Comparison of ENCODE assay signal across 31 cellular contexts in the genomic region with DNA sequence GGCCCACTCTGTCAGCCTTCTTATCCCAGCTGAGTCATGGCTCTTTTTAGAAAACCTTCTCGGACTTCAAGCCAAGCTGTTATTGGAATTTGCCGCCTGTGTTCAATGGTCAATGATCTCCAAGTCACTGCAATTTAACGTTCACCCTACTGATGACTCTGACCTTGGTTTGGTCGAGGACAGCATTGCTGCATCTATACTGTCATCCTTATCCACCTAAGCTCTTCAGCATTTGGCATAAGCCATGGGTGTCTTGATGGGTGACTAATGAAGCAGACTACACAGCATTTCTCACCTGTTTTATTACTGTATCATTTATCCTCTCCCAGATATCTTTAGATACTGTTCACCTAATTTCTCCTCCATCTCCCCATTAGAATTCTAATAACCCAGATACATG. TPM values are rescaled to one million over a fixed set of nuclear protein-coding genes. Genes with fewer than 3 reads are reported as not detected.
"Had no signal": no experiment of that assay in that cellular context is flagged by ENCODE, and none has a peak within 500 bp of the region (broad histone marks: within the 10 kb centered on the region; RNA-seq: fewer than 3 reads in every experiment).

No MANE protein-coding gene starts in this region.

- DNase-seq: naive thymus-derived CD4-positive, alpha-beta T cell; natural killer cell; occipital lobe; pancreas; right cardiac atrium; right lobe of liver; sigmoid colon; spleen; stimulated activated CD4-positive, alpha-beta T cell treated with anti-CD3 and anti-CD28 coated beads, Interleukin-12 subunit alpha, Interleukin-12 subunit beta, amount 100 ng/mL, for 4 hours; stimulated activated CD4-positive, alpha-beta T cell treated with anti-CD3 and anti-CD28 coated beads, Interleukin-1b, Interleukin-23, amount 100 ng/mL, for 48 hours; stimulated activated CD4-positive, alpha-beta T cell treated with anti-CD3 and anti-CD28 coated beads, Interleukin-4, amount 100 ng/mL, for 1 hour; stimulated activated CD4-positive, alpha-beta T cell treated with anti-CD3 and anti-CD28 coated beads, Interleukin-4, amount 100 ng/mL, for 4 hours; stimulated activated CD8-positive, alpha-beta memory T cell treated with anti-CD3 and anti-CD28 coated beads, Interleukin-4, amount 100 ng/mL, for 48 hours; stimulated activated naive CD4-positive, alpha-beta T cell; stimulated activated naive CD8-positive, alpha-beta T cell treated with anti-CD3 and anti-CD28 coated beads, Interleukin-15, amount 100 ng/mL, for 72 hours; stimulated activated naive CD8-positive, alpha-beta T cell treated with anti-CD3 and anti-CD28 coated beads, Interleukin-15, Interleukin-2, amounts not matched to agents 100 U/mL and 50 U/mL, for 24 hours; substantia nigra; testis; tibial artery; transverse colon; upper lobe of right lung; uterus had no signal

- H3K27me3 ChIP-seq: neural progenitor cell, pancreas, right lobe of liver, sigmoid colon, spleen, suprapubic skin, testis, tibial artery, transverse colon, upper lobe of right lung, uterus had no signal

- H3K9me3 ChIP-seq: pancreas, prostate gland, right lobe of liver, sigmoid colon, spleen, suprapubic skin, testis, tibial artery, transverse colon, upper lobe of right lung, uterus had no signal

- H3K9ac ChIP-seq: neural progenitor cell had no signal

- H3K4me1 ChIP-seq: neural progenitor cell, pancreas, prostate gland, right lobe of liver, spleen, testis, transverse colon, upper lobe of right lung, uterus had no signal

- H3K4me3 ChIP-seq: neural progenitor cell, pancreas, prostate gland, right lobe of liver, sigmoid colon, skin epidermis, smooth muscle cell, spleen, suprapubic skin, testis, tibial artery, transverse colon, upper lobe of right lung, uterus had no signal

- H2AFZ ChIP-seq: neural progenitor cell had no signal

- ATAC-seq: naive thymus-derived CD4-positive, alpha-beta T cell; natural killer cell; pancreas; right cardiac atrium; right lobe of liver; stimulated activated memory B cell treated with anti-CD40 and anti-IgM and Interleukin-4, amounts not matched to agents 10 μg/mL and 1 μg/mL and 100 μg/mL, for 72 hours; stimulated activated naive CD8-positive, alpha-beta T cell treated with anti-CD3 and anti-CD28 coated beads, Interleukin-15, amount 100 ng/mL, for 72 hours; stimulated activated naive CD8-positive, alpha-beta T cell treated with anti-CD3 and anti-CD28 coated beads, Interleukin-15, Interleukin-2, amounts not matched to agents 100 U/mL and 50 U/mL, for 24 hours; upper lobe of right lung had no signal

- H3K4me2 ChIP-seq: neural progenitor cell, smooth muscle cell had no signal

- H3K36me3 ChIP-seq: neural progenitor cell, pancreas, prostate gland, right lobe of liver, sigmoid colon, spleen, suprapubic skin, tibial artery, transverse colon, upper lobe of right lung, uterus had no signal

- H3K27ac ChIP-seq: neural progenitor cell, pancreas, prostate gland, right lobe of liver, sigmoid colon, skin epidermis, spleen, suprapubic skin, testis, tibial artery, transverse colon, upper lobe of right lung, uterus had no signal

RNA-seq across cellular contexts. Expression of a gene that starts 5.6 kb away (rescaled TPM):
- total RNA-seq: naive thymus-derived CD4-positive, alpha-beta T cell; natural killer cell; osteocyte; pancreas; renal cortical epithelial cell had no signal
- polyA plus RNA-seq: naive thymus-derived CD4-positive, alpha-beta T cell; neural cell had no signal
